In genomic region chr1:94884101-94884875, GRCh38 we compare ENCODE assay signal across 1 cellular context.
TF ChIP-seq lines count a peak whose summit lies in the region.

No MANE protein-coding gene starts in this region.

TF ChIP-seq in HepG2, 621 proteins besides CTCF, POLR2A, EP300 and RAD21 (continued from another document):
- TF ChIP-seq KDM6A (CRISPR knock-in tag; IDR thresholded peaks at IDR 0.05; ENCODE audit: low read depth) (no peak), ARHGAP35 (CRISPR knock-in tag; IDR thresholded peaks at IDR 0.05; ENCODE audit: borderline replicate concordance) (no peak), TBX3 (IDR thresholded peaks at IDR 0.05; ENCODE audit: borderline replicate concordance) (no peak), TARDBP (CRISPR knock-in tag; IDR thresholded peaks at IDR 0.05) (no peak), ZGPAT (CRISPR knock-in tag; IDR thresholded peaks at IDR 0.05) (0 out of 2 replicates have a peak, but pooled peaks have one; percentile 23), CSRNP1 (CRISPR knock-in tag; IDR thresholded peaks at IDR 0.05) (no peak), HDAC2 (CRISPR knock-in tag; IDR thresholded peaks at IDR 0.05) (0 out of 2 replicates have a peak, but pooled peaks have one; percentile 17), TGIF2 (CRISPR knock-in tag; IDR thresholded peaks at IDR 0.05) (peak; percentile 30; the same call in 1 of the 2 replicates), PRDM4 (CRISPR knock-in tag; IDR thresholded peaks at IDR 0.05; ENCODE audit: borderline replicate concordance) (no peak), NFYB (CRISPR knock-in tag; IDR thresholded peaks at IDR 0.05) (peak; percentile 32), MTERF4 (CRISPR knock-in tag; IDR thresholded peaks at IDR 0.05) (no peak), TOE1 (CRISPR knock-in tag; IDR thresholded peaks at IDR 0.05) (no peak), NCOA2 (CRISPR knock-in tag; IDR thresholded peaks at IDR 0.05) (0 out of 2 replicates have a peak, but pooled peaks have one; percentile 19), ZNF775 (CRISPR knock-in tag; IDR thresholded peaks at IDR 0.05; ENCODE audit: borderline replicate concordance) (no peak), ZNF121 (CRISPR knock-in tag; IDR thresholded peaks at IDR 0.05) (no peak), KMT2A (CRISPR knock-in tag; IDR thresholded peaks at IDR 0.05) (no peak), SNAPC5 (CRISPR knock-in tag; IDR thresholded peaks at IDR 0.05; ENCODE audit: borderline replicate concordance) (no peak), ZNF280B (CRISPR knock-in tag; IDR thresholded peaks at IDR 0.05; ENCODE audit: borderline replicate concordance) (no peak), ZNF367 (CRISPR knock-in tag; IDR thresholded peaks at IDR 0.05; ENCODE audit: borderline replicate concordance) (no peak), NKX3-1 (CRISPR knock-in tag; IDR thresholded peaks at IDR 0.05) (no peak)
